Comparison of ENCODE assay signal across 12 cellular contexts in the genomic region with DNA sequence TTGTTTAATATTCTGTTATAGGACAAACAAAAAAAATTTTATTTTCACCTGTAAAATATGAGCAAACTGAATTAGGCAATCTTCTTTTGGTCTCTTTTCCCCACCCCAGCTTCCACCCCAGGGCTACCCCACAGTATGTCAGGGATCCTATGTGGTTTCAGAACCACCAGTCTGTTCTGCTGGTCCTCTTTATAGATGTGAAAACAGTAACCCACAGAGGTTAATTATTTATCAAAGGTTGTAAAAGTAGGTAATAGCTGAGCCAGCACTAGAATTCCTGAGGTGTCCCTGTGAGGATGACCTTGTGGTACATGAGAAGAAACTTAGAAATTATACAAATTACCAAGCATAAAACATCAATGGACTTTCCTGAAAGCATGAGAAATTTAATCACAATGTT.
DNase-seq lines count a peak whose midpoint lies in the region; ATAC-seq and TF ChIP-seq lines count a peak whose summit lies in the region.
"Had no signal": no experiment of that assay in that cellular context is flagged by ENCODE, and none has a peak within 500 bp of the region (broad histone marks: within the 10 kb centered on the region; RNA-seq: fewer than 3 reads in every experiment).

No MANE protein-coding gene starts in this region.

- no peak for ATAC-seq in body of pancreas

- H3K27ac ChIP-seq in body of pancreas (peak overlapping the region in 1 of 4 donors; percentile 43), smooth muscle cell (ENCODE audit: low read depth) (no peak overlapping the region)

- no peaks in the 10 kb centered on the region for H3K79me2 ChIP-seq in smooth muscle cell (ENCODE audit: low read depth)

- no peak for TF ChIP-seq CTCF in body of pancreas (IDR thresholded peaks at IDR 0.05)
- no peak for TF ChIP-seq CTCF in smooth muscle cell (IDR thresholded peaks at IDR 0.05; ENCODE audit: borderline replicate concordance, insufficient read depth, poor library complexity, severe bottlenecking)

- H3K4me1 ChIP-seq in body of pancreas (peaks cover 5% of the 10 kb centered on the region), smooth muscle cell (ENCODE audit: low read depth) (no peaks in the 10 kb centered on the region)

- H3K9me3 ChIP-seq in body of pancreas (no peaks in the 10 kb centered on the region), smooth muscle cell (replicated peaks; ENCODE audit: low read depth) (no peaks in the 10 kb centered on the region)

- H3K4me2 ChIP-seq in smooth muscle cell: no peak overlapping the region

- no peak overlapping the region for H2AFZ ChIP-seq in smooth muscle cell (ENCODE audit: low read depth)

- DNase-seq in HT-29 (ENCODE audit: low spot score) (peak; percentile 25), SW480 (ENCODE audit: low spot score) (peak; percentile 32), kidney glomerular epithelial cell (lab: John Stamatoyannopoulos, UW) (peak; percentile 71), NCI-H524 (lab: John Stamatoyannopoulos, UW) (no peak), body of pancreas (no peak), NCI-H2171 treated with DMSO at 0.1 percent for 48 hours (lab: John Stamatoyannopoulos, UW) (no peak), smooth muscle cell (lab: John Stamatoyannopoulos, UW; ENCODE audit: unreplicated experiment) (no peak)
- DNase-seq: C1 segment of cervical spinal cord; CD4-positive, alpha-beta T cell; DMS79; HCEC 1CT; HFFc6 had no signal

- intact Hi-C loops in body of pancreas (cut with DNase I): no loop called here

- no peak for TF ChIP-seq POLR2A in body of pancreas (IDR thresholded peaks at IDR 0.05)

- H4K20me1 ChIP-seq in smooth muscle cell (ENCODE audit: low read depth): no peaks in the 10 kb centered on the region

- H3K4me3 ChIP-seq in body of pancreas (no peak overlapping the region), smooth muscle cell (no peak overlapping the region)

- H3K36me3 ChIP-seq in body of pancreas (replicated peaks in 1 of 2; ENCODE audit: insufficient read depth in 1 of 2, low read depth in 2 of 2) (no peaks in the 10 kb centered on the region), smooth muscle cell (ENCODE audit: low read depth) (no peaks in the 10 kb centered on the region)

- H3F3A ChIP-seq in smooth muscle cell (ENCODE audit: low read depth): no peaks in the 10 kb centered on the region

- H3K9ac ChIP-seq in smooth muscle cell (ENCODE audit: low read depth): no peak overlapping the region

- H3K27me3 ChIP-seq in body of pancreas (no peaks in the 10 kb centered on the region), smooth muscle cell (ENCODE audit: low read depth) (peaks cover 17% of the 10 kb centered on the region)

Comparison
In these comparisons a context has a peak if more than half of its experiments do, and no peak if none do; other contexts are left out.
1. DNase-seq: peak in HT-29 (single experiment), SW480 (single experiment) and kidney glomerular epithelial cell (single experiment); none in NCI-H524 (0 of 2), body of pancreas (0 of 4), NCI-H2171 treated with DMSO at 0.1 percent for 48 hours (single experiment) and smooth muscle cell (single experiment).